Comparison of ENCODE assay signal across 21 cellular contexts in the genomic region with DNA sequence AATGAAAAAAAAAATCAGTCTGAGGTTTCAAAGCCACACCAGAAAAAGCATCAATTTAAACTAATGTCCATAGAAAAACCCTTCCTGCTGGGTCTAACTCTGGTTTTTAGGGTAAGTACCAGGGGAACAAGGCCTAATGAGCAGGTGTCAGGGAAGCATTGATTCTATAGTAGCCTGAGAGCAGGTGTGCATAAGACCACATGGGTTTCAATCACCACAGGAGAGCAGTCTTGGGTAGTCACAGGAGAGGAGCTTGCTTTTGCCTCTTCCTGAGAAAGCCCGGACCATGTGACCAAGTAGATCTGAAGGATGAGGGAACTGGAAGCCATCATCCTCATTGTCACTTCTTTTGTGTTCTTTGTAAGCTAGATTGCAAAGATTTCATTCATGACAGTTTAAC.
"Had no signal": no experiment of that assay in that cellular context is flagged by ENCODE, and none has a peak within 500 bp of the region (broad histone marks: within the 10 kb centered on the region; RNA-seq: fewer than 3 reads in every experiment).

No MANE protein-coding gene starts in this region.

- DNase-seq: activated CD4-positive, alpha-beta T cell treated with anti-CD3 and anti-CD28 coated beads for 1 hour; activated CD8-positive, alpha-beta memory T cell treated with anti-CD3 and anti-CD28 coated beads for 24 hours; activated CD8-positive, alpha-beta memory T cell treated with anti-CD3 and anti-CD28 coated beads, Interleukin-2, amount 50 U/mL, for 48 hours; activated gamma-delta T cell; activated T-cell treated with anti-CD3 and anti-CD28 coated beads, Interleukin-2, amount 50 U/mL, for 48 hours; adrenal gland; effector CD4-positive, alpha-beta T cell; hypothalamus; islet precursor cell; lower lobe of right lung; natural killer cell; stimulated activated CD4-positive, alpha-beta T cell treated with anti-CD3 and anti-CD28 coated beads, Interleukin-4, amount 100 ng/mL, for 1 hour; stimulated activated naive CD8-positive, alpha-beta T cell treated with anti-CD3 and anti-CD28 coated beads, Interleukin-15, amount 100 ng/mL, for 72 hours; T-helper 9 cell; transverse colon had no signal

- H3K4me1 ChIP-seq: adrenal gland, breast epithelium, lower lobe of right lung, suprapubic skin, transverse colon had no signal

- H3K27me3 ChIP-seq: adrenal gland, breast epithelium, suprapubic skin, transverse colon had no signal

- H3K9me3 ChIP-seq: adrenal gland, breast epithelium, lower lobe of right lung, neutrophil, suprapubic skin, transverse colon had no signal

- FAIRE-seq: astrocyte, frontal cortex had no signal

- H3K4me3 ChIP-seq: adrenal gland, breast epithelium, lower lobe of right lung, smooth muscle cell, suprapubic skin, transverse colon had no signal

- H3K4me2 ChIP-seq: smooth muscle cell had no signal

- H3K36me3 ChIP-seq: adrenal gland, breast epithelium, lower lobe of right lung, neutrophil, suprapubic skin, transverse colon had no signal

- H3K27ac ChIP-seq: adrenal gland, breast epithelium, lower lobe of right lung, neutrophil, suprapubic skin, transverse colon had no signal
